Comparison of ENCODE assay signal across 22 cellular contexts in the genomic region with DNA sequence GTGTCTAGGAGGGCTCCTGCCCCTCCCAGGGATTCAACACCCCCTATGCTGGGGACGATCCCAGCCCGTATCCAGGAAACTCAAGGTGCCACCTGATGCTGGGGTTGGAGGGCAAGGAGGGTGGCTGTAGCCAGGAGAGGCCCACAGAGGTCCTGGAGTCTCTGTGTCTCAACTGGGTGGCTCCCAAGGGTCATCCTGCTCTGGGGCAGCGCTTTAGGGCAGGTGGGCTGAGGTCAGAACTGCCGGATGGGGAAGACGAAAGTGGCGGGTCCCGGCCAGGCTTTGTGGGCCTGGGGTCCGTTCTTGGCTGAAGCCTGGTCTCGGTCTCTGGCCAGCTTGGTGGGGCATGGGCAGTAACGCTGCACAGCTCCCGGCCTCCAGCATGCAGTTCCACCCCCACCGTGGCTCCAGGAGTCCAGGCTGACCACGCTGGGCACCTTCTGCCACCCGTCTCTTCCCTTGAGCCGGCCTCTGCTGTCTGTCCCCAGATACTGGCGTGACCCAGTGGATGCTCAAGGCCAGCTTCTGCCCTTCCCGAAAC. TPM values are rescaled to one million over a fixed set of nuclear protein-coding genes. Genes with fewer than 3 reads are reported as not detected.
"Had no signal": no experiment of that assay in that cellular context is flagged by ENCODE, and none has a peak within 500 bp of the region (broad histone marks: within the 10 kb centered on the region; RNA-seq: fewer than 3 reads in every experiment).

No MANE protein-coding gene starts in this region.

- H3K9me3 Mint-ChIP-seq: activated naive CD4-positive, alpha-beta T cell treated with anti-CD3 and anti-CD28 coated beads, Interleukin-2, amount 10 ng/mL, durations not matched to agents 7 days and 5 days; activated T-helper 2 cell treated with anti-CD3 and anti-CD28 coated beads, Interferon-gamma antibody, Interleukin-2, Interleukin-4, amounts not matched to agents 10 μg/mL and 5 μg/mL and 100 μg/mL, durations not matched to agents 14 hours and 24 hours and 36 hours; memory B cell; naive thymus-derived CD8-positive, alpha-beta T cell; stimulated activated naive CD8-positive, alpha-beta T cell treated with anti-CD3 and anti-CD28 coated beads, Interleukin-15, amount 100 ng/mL, for 72 hours had no signal

- H3K27me3 ChIP-seq: ascending aorta, testis, upper lobe of left lung had no signal

- H3K4me3 Mint-ChIP-seq: activated naive CD4-positive, alpha-beta T cell treated with anti-CD3 and anti-CD28 coated beads, Interleukin-2, amount 10 ng/mL, durations not matched to agents 7 days and 5 days; memory B cell; naive thymus-derived CD8-positive, alpha-beta T cell; stimulated activated naive CD8-positive, alpha-beta T cell treated with anti-CD3 and anti-CD28 coated beads, Interleukin-15, amount 100 ng/mL, for 72 hours had no signal

- H3K9me3 ChIP-seq: ascending aorta, left ventricle myocardium inferior, testis, upper lobe of left lung had no signal

- H3K4me1 ChIP-seq: ascending aorta had no signal

- H3K27ac Mint-ChIP-seq: activated naive CD4-positive, alpha-beta T cell treated with anti-CD3 and anti-CD28 coated beads, Interleukin-2, amount 10 ng/mL, durations not matched to agents 7 days and 5 days; activated T-helper 2 cell treated with anti-CD3 and anti-CD28 coated beads, Interferon-gamma antibody, Interleukin-2, Interleukin-4, amounts not matched to agents 10 μg/mL and 5 μg/mL and 100 μg/mL, durations not matched to agents 14 hours and 24 hours and 36 hours; memory B cell; naive thymus-derived CD8-positive, alpha-beta T cell had no signal

- FAIRE-seq: bronchial epithelial cell, keratinocyte had no signal

- DNase-seq: activated CD4-positive, alpha-beta T cell treated with anti-CD3 and anti-CD28 coated beads for 1 hour; activated CD4-positive, alpha-beta T cell treated with anti-CD3 and anti-CD28 coated beads, Interleukin-2, amount 50 U/mL, for 48 hours; activated naive CD4-positive, alpha-beta T cell treated with anti-CD3 and anti-CD28 coated beads, Interleukin-2, amount 10 ng/mL, durations not matched to agents 7 days and 5 days; hippocampal formation; left ventricle myocardium inferior; occipital lobe; stimulated activated naive CD8-positive, alpha-beta T cell treated with anti-CD3 and anti-CD28 coated beads, Interleukin-15, amount 100 ng/mL, for 72 hours; T1000; testis had no signal

- H3K4me3 ChIP-seq: ascending aorta, left ventricle myocardium inferior, testis, upper lobe of left lung had no signal

- ATAC-seq: sciatic nerve had no signal

- H3K27ac ChIP-seq: ascending aorta, left ventricle myocardium inferior, testis, upper lobe of left lung had no signal

- H3K4me1 Mint-ChIP-seq: memory B cell had no signal

RNA-seq across cellular contexts. Expression of a gene that starts 2.8 kb away (rescaled TPM):
- total RNA-seq: activated T-helper 2 cell treated with anti-CD3 and anti-CD28 coated beads, Interferon-gamma antibody, Interleukin-2, Interleukin-4, amounts not matched to agents 10 μg/mL and 5 μg/mL and 100 μg/mL, durations not matched to agents 14 hours and 24 hours and 36 hours; ascending aorta; bronchial epithelial cell; chondrocyte; dermis microvascular lymphatic vessel endothelial cell; left ventricle myocardium inferior; pulmonary artery endothelial cell had no signal
- polyA plus RNA-seq: esophagus; keratinocyte; naive thymus-derived CD8-positive, alpha-beta T cell had no signal

RNA-seq across cellular contexts. Expression of a gene that starts 35.9 kb away (rescaled TPM):
- total RNA-seq: activated T-helper 2 cell treated with anti-CD3 and anti-CD28 coated beads, Interferon-gamma antibody, Interleukin-2, Interleukin-4, amounts not matched to agents 10 μg/mL and 5 μg/mL and 100 μg/mL, durations not matched to agents 14 hours and 24 hours and 36 hours; ascending aorta; dermis microvascular lymphatic vessel endothelial cell; left ventricle myocardium inferior; mucosa of gallbladder; naive thymus-derived CD8-positive, alpha-beta T cell; pulmonary artery endothelial cell had no signal
- polyA plus RNA-seq: esophagus; keratinocyte; naive thymus-derived CD8-positive, alpha-beta T cell had no signal

RNA-seq across cellular contexts. Expression of a gene that starts 54.5 kb away (rescaled TPM):
- total RNA-seq: activated T-helper 2 cell treated with anti-CD3 and anti-CD28 coated beads, Interferon-gamma antibody, Interleukin-2, Interleukin-4, amounts not matched to agents 10 μg/mL and 5 μg/mL and 100 μg/mL, durations not matched to agents 14 hours and 24 hours and 36 hours; ascending aorta; bronchial epithelial cell; dermis microvascular lymphatic vessel endothelial cell; naive thymus-derived CD8-positive, alpha-beta T cell; occipital lobe; pulmonary artery endothelial cell had no signal
- polyA plus RNA-seq: keratinocyte had no signal
